Comparison of ENCODE assay signal across 29 cellular contexts in genomic region chr13:88263808-88264207, GRCh38.
"Had no signal": no experiment of that assay in that cellular context is flagged by ENCODE, and none has a peak within 500 bp of the region (broad histone marks: within the 10 kb centered on the region; RNA-seq: fewer than 3 reads in every experiment).

No MANE protein-coding gene starts in this region.

- H2AFZ ChIP-seq: neural progenitor cell, parathyroid adenoma had no signal

- H3K4me2 ChIP-seq: neural progenitor cell, smooth muscle cell had no signal

- H3K27me3 Mint-ChIP-seq: progenitor cell of endocrine pancreas; stimulated activated naive B cell treated with anti-CD40 and anti-IgM and Interleukin-4, amounts not matched to agents 10 μg/mL and 1 μg/mL and 100 μg/mL, for 72 hours; stimulated activated naive CD8-positive, alpha-beta T cell treated with anti-CD3 and anti-CD28 coated beads, Interleukin-15, Interleukin-2, amounts not matched to agents 100 ng/mL and 50 ng/mL, for 24 hours had no signal

- H3K27me3 ChIP-seq: neural progenitor cell, ovary, spleen, stomach, thyroid gland, tibial nerve, upper lobe of left lung, vagina had no signal

- H3K36me3 ChIP-seq: neural progenitor cell, ovary, spleen, stomach, thoracic aorta, thyroid gland, tibial nerve, upper lobe of left lung, vagina had no signal

- H3K9me3 ChIP-seq: ovary, psoas muscle, spleen, stomach, thoracic aorta, thyroid gland, tibial nerve, upper lobe of left lung, vagina had no signal

- H3K9ac ChIP-seq: neural progenitor cell, parathyroid adenoma had no signal

- H3K9me3 Mint-ChIP-seq: neural progenitor cell had no signal

- FAIRE-seq: urothelium cell line had no signal

- ATAC-seq: natural killer cell; psoas muscle; right cardiac atrium; sciatic nerve; stimulated activated effector memory CD8-positive, alpha-beta T cell treated with anti-CD3 and anti-CD28 coated beads, Interleukin-12 subunit alpha, Interleukin-12 subunit beta, amount 100 ng/mL, for 72 hours; stimulated activated naive B cell treated with anti-CD40 and anti-IgM and Interleukin-4, amounts not matched to agents 10 μg/mL and 1 μg/mL and 100 μg/mL, for 72 hours had no signal

- H3K4me1 ChIP-seq: neural progenitor cell, parathyroid adenoma, psoas muscle, spleen, stomach, thyroid gland, tibial nerve, upper lobe of left lung, vagina had no signal

- H3K4me3 Mint-ChIP-seq: natural killer cell; nephron; neural progenitor cell; stimulated activated effector memory CD8-positive, alpha-beta T cell treated with anti-CD3 and anti-CD28 coated beads, Interleukin-12 subunit alpha, Interleukin-12 subunit beta, amount 100 ng/mL, for 72 hours; stimulated activated naive B cell treated with anti-CD40 and anti-IgM and Interleukin-4, amounts not matched to agents 10 μg/mL and 1 μg/mL and 100 μg/mL, for 72 hours; stimulated activated naive CD8-positive, alpha-beta T cell treated with anti-CD3 and anti-CD28 coated beads, Interleukin-15, Interleukin-2, amounts not matched to agents 100 ng/mL and 50 ng/mL, for 24 hours had no signal

- H3K4me3 ChIP-seq: neural progenitor cell, ovary, psoas muscle, skin epidermis, smooth muscle cell, spleen, stomach, thoracic aorta, thyroid gland, tibial nerve, upper lobe of left lung, vagina had no signal

- H3K4me1 Mint-ChIP-seq: nephron; neural progenitor cell; stimulated activated effector memory CD8-positive, alpha-beta T cell treated with anti-CD3 and anti-CD28 coated beads, Interleukin-12 subunit alpha, Interleukin-12 subunit beta, amount 100 ng/mL, for 72 hours; stimulated activated naive B cell treated with anti-CD40 and anti-IgM and Interleukin-4, amounts not matched to agents 10 μg/mL and 1 μg/mL and 100 μg/mL, for 72 hours had no signal

- H3K27ac ChIP-seq: neural progenitor cell, ovary, parathyroid adenoma, psoas muscle, skin epidermis, spleen, stomach, thoracic aorta, thyroid gland, tibial nerve, upper lobe of left lung, vagina had no signal

- H3K27ac Mint-ChIP-seq: natural killer cell; nephron; neural progenitor cell; progenitor cell of endocrine pancreas; stimulated activated effector memory CD8-positive, alpha-beta T cell treated with anti-CD3 and anti-CD28 coated beads, Interleukin-12 subunit alpha, Interleukin-12 subunit beta, amount 100 ng/mL, for 72 hours; stimulated activated naive B cell treated with anti-CD40 and anti-IgM and Interleukin-4, amounts not matched to agents 10 μg/mL and 1 μg/mL and 100 μg/mL, for 72 hours; stimulated activated naive CD8-positive, alpha-beta T cell treated with anti-CD3 and anti-CD28 coated beads, Interleukin-15, Interleukin-2, amounts not matched to agents 100 ng/mL and 50 ng/mL, for 24 hours had no signal

- H3K36me3 Mint-ChIP-seq: neural progenitor cell; stimulated activated effector memory CD8-positive, alpha-beta T cell treated with anti-CD3 and anti-CD28 coated beads, Interleukin-12 subunit alpha, Interleukin-12 subunit beta, amount 100 ng/mL, for 72 hours; stimulated activated naive B cell treated with anti-CD40 and anti-IgM and Interleukin-4, amounts not matched to agents 10 μg/mL and 1 μg/mL and 100 μg/mL, for 72 hours had no signal

- H3K79me2 ChIP-seq: parathyroid adenoma had no signal

- DNase-seq: natural killer cell; occipital lobe; ovary; posterior cingulate gyrus; psoas muscle; right cardiac atrium; spleen; stimulated activated CD4-positive, alpha-beta T cell treated with anti-CD3 and anti-CD28 coated beads, Interleukin-12 subunit alpha, Interleukin-12 subunit beta, amount 100 ng/mL, for 4 hours; stimulated activated CD4-positive, alpha-beta T cell treated with anti-CD3 and anti-CD28 coated beads, Interleukin-1b, Interleukin-23, amount 100 ng/mL, for 48 hours; stimulated activated CD4-positive, alpha-beta T cell treated with anti-CD3 and anti-CD28 coated beads, Interleukin-4, amount 100 ng/mL, for 1 hour; stimulated activated naive B cell treated with anti-CD40 and anti-IgM and Interleukin-4, amounts not matched to agents 10 μg/mL and 1 μg/mL and 100 μg/mL, for 72 hours; stimulated activated naive CD4-positive, alpha-beta T cell treated with Interleukin-2 at 50 U/mL for 16 hours; stomach; thyroid gland; trophoblast cell; upper lobe of left lung had no signal
